Comparison of ENCODE assay signal across 8 cellular contexts in the genomic region with DNA sequence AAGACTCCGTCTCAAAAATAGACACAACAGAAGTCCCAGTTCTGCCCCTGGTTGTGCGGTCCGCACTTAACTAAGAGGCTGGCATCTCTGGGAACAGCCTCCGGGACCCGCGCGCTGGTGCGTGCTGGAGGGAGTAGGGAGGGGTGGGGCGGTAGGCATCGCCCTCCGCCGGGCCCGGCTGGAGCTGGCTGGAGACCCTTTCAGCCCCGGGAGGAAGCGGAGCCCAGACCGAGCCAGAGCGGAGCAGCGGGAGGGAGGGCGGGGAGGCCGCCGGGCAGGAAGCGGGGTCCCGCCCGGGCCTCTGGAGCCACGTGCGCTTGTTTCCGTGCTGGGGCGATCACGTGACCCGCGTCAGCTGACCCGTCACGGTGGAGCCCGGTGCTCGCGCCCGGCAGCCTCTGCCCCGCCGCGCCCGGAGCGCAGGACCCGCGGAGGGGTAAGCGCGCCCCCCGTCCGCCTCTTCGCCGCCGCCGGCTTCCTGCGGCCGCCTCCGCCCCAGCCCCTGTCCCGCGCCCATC. TPM values are rescaled to one million over a fixed set of nuclear protein-coding genes. Genes with fewer than 3 reads are reported as not detected.
DNase-seq lines count a peak whose midpoint lies in the region; ATAC-seq, FAIRE-seq and TF ChIP-seq lines count a peak whose summit lies in the region.

A gene (plus strand): TSS at position 354 of the 518 bp plus-strand sequence. CDS start 256 bp downstream, outside the sequence.

- no peaks in the 10 kb centered on the region for H3K27me3 ChIP-seq in GM06990 (replicated peaks; ENCODE audit: control insufficient read depth, insufficient read depth, low read length)
- no peaks in the 10 kb centered on the region for H3K27me3 ChIP-seq in small intestine (ENCODE audit: control insufficient read depth in 2 of 2, insufficient read depth in 2 of 2, low read length in 2 of 2)

- H3K27me3 Mint-ChIP-seq in immature natural killer cell (ENCODE audit: low read depth in 3 of 3) = peaks cover 7 to 21% (median 10%) of the 10 kb centered on the region in 3 donors

- H3K4me1 Mint-ChIP-seq in immature natural killer cell = peaks cover 43 to 45% of the 10 kb centered on the region in 2 donors

- H3K36me3 ChIP-seq in GM06990 (ENCODE audit: control insufficient read depth, insufficient read depth, low read length) (peaks cover 10% of the 10 kb centered on the region), small intestine (ENCODE audit: control insufficient read depth in 2 of 2, insufficient read depth in 2 of 2, low read length in 2 of 2) (peaks cover 0 to 3% of the 10 kb centered on the region in 2 donors)

- DNase-seq in GM06990 (ENCODE audit: extremely low read depth, insufficient read length) (peak; percentile 88), NCI-H2171 (lab: John Stamatoyannopoulos, UW) (peak; percentile 95), cardiac fibroblast (ENCODE audit: low read depth in 2 of 2) (peak; percentile 82 to 90), immature natural killer cell (peak; percentile 86 to 88 (median 87)), small intestine (peak; percentile 84)
- DNase-seq in activated CD4-positive, CD25-positive, alpha-beta regulatory T cell treated with anti-CD3 and anti-CD28 coated beads, Interleukin-2, amount 50 U/mL, for 16 hours (ENCODE audit: low read depth, low spot score) = peak; percentile 69

- peaks cover 2 to 5% (median 2%) of the 10 kb centered on the region in 3 donors for H3K36me3 Mint-ChIP-seq in immature natural killer cell

- peak within 1 kb of the TSS; percentile 79 to 99 (median 98) for H3K27ac Mint-ChIP-seq in immature natural killer cell

- no peak for TF ChIP-seq CTCF in GM06990 (IDR thresholded peaks at IDR 0.05; ENCODE audit: insufficient read depth, low read length, poor library complexity, severe bottlenecking)
- TF ChIP-seq CTCF in cardiac fibroblast (IDR thresholded peaks at IDR 0.05; ENCODE audit: low read depth, low read length) = no peak

- peak; percentile 50 for ATAC-seq in HG02588 (IDR thresholded peaks at IDR 0.05; ENCODE audit: unreplicated experiment)
- ATAC-seq in GM18870 (IDR thresholded peaks at IDR 0.05; ENCODE audit: unreplicated experiment) = no peak

- H3K27ac ChIP-seq in small intestine (ENCODE audit: low read depth in 1 of 2, low read length in 1 of 2) = peak within 1 kb of the TSS; percentile 65 to 89

- FAIRE-seq in small intestine (lab: Jason Lieb, UNC) = no peak

- WGBS in small intestine, 3 donors = 0 to 1% (median 1%) methylated on average over 28 to 57 of the region's 57 CpGs

- no peaks in the 10 kb centered on the region for H3K9me3 Mint-ChIP-seq in immature natural killer cell

- peaks cover 4 to 5% of the 10 kb centered on the region in 2 donors for H3K4me1 ChIP-seq in small intestine (ENCODE audit: control insufficient read depth in 2 of 2, insufficient read depth in 1 of 2, low read depth in 1 of 2, low read length in 1 of 2)

- H3K4me3 ChIP-seq in GM06990 (replicated peaks; ENCODE audit: low read depth, low read length) = peak within 1 kb of the TSS; percentile 80
- peak within 1 kb of the TSS; percentile 56 to 58 for H3K4me3 ChIP-seq in cardiac fibroblast (replicated peaks in 1 of 2; ENCODE audit: low read depth in 2 of 2, low read length in 2 of 2)
- H3K4me3 ChIP-seq in small intestine (ENCODE audit: low read depth in 1 of 2, low read length in 2 of 2) = peak within 1 kb of the TSS; percentile 70 to 94

- H3K4me3 Mint-ChIP-seq in immature natural killer cell = peak within 1 kb of the TSS; percentile 84 to 91 (median 89)

- no peaks in the 10 kb centered on the region for H3K9me3 ChIP-seq in small intestine (ENCODE audit: control insufficient read depth, low read depth)

RNA-seq across cellular contexts. Expression of the gene that starts here (rescaled TPM):
- polyA plus RNA-seq in immature natural killer cell (10 to 100 TPM in 1 of 3 donors, 1 to 10 TPM in 2; 5.8 to 27.2 (median 6.4) TPM), small intestine (10 to 100 TPM; 14.6 to 18.0 (median 14.8) TPM)
